In genomic region chr11:34510673-34511072, GRCh38 we compare ENCODE assay signal across 28 cellular contexts. TPM values are rescaled to one million over a fixed set of nuclear protein-coding genes. Genes with fewer than 3 reads are reported as not detected.
"Had no signal": no experiment of that assay in that cellular context is flagged by ENCODE, and none has a peak within 500 bp of the region (broad histone marks: within the 10 kb centered on the region; RNA-seq: fewer than 3 reads in every experiment).

No MANE protein-coding gene starts in this region.

- H3K27ac Mint-ChIP-seq: mesothelial cell of epicardium had no signal

- H3K9me3 Mint-ChIP-seq: mesothelial cell of epicardium had no signal

- H3K36me3 Mint-ChIP-seq: mesothelial cell of epicardium had no signal

- H3K4me3 Mint-ChIP-seq: mesothelial cell of epicardium had no signal

- DNase-seq: colonic mucosa; cortex of kidney; dermis blood vessel endothelial cell; dorsolateral prefrontal cortex; effector CD4-positive, alpha-beta T cell; effector memory CD4-positive, alpha-beta T cell; erythroblast; esophagus squamous epithelium; foreskin fibroblast; foreskin melanocyte; gastrocnemius medialis; glutamatergic neuron; head of caudate nucleus; heart right ventricle; hippocampal formation; left cardiac atrium; left lung; left ventricle myocardium superior; lower lobe of right lung; mesenchymal stem cell; mucosa of descending colon had no signal

- ATAC-seq: esophagus mucosa, gastrocnemius medialis, heart right ventricle, left cardiac atrium, left lung, left ventricle myocardium superior, lower lobe of right lung, mucosa of descending colon had no signal

RNA-seq across cellular contexts. Expression of gene ELF5, which starts 2.9 kb away (rescaled TPM):
- total RNA-seq: chondrocyte, colonic mucosa, dermis blood vessel endothelial cell, gastrocnemius medialis, glomerular endothelial cell, heart right ventricle, kidney epithelial cell, left cardiac atrium, left ventricle myocardium superior, lung microvascular endothelial cell, mesenteric fat pad, mucosa of descending colon had no signal
